In the genomic region with DNA sequence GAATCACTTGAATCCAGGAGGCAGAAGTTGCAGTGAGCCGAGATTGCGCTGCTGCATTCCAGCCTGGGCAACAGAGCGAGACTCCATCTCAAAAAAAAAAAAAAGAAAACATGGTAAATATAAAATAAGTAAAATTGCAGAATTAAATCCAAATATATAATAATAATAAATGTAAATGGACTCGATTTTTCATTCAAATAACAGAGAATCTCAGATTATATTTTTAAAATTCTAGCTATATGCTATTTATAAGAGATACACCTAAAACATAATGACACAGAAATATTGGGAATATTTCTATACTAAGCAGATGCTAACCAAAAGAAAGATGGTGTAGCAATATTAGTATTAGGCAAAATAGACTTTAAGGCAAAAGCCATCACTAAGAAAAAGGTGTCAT, we compare ENCODE assay signal across 10 cellular contexts. TPM values are rescaled to one million over a fixed set of nuclear protein-coding genes. Genes with fewer than 3 reads are reported as not detected.
"Had no signal": no experiment of that assay in that cellular context is flagged by ENCODE, and none has a peak within 500 bp of the region (broad histone marks: within the 10 kb centered on the region; RNA-seq: fewer than 3 reads in every experiment).

No MANE protein-coding gene starts in this region.

- H3K27ac ChIP-seq: GM23248 had no signal

- H3K9ac ChIP-seq: GM23248 had no signal

- H3K4me1 ChIP-seq: HAP-1 had no signal

- H3K4me3 ChIP-seq: GM23248, HAP-1 had no signal

- H3K36me3 ChIP-seq: HAP-1 had no signal

- ATAC-seq: HCT116, HepG2 had no signal

- H2AFZ ChIP-seq: GM23248 had no signal

- FAIRE-seq: HepG2 had no signal

- DNase-seq: GM23248, GOT3, H7, HFFc6 had no signal

RNA-seq across cellular contexts. Expression of a gene that starts 15.1 kb away (rescaled TPM):
- total RNA-seq: GM23248, H4, HFFc6, HT1080 had no signal
- polyA plus RNA-seq: GM23248, IgD-negative memory B cell had no signal
